ENCODE assay signal across 7 cellular contexts in genomic region chr12:68489273-68489672, GRCh38.
"Had no signal": no experiment of that assay in that cellular context is flagged by ENCODE, and none has a peak within 500 bp of the region (broad histone marks: within the 10 kb centered on the region; RNA-seq: fewer than 3 reads in every experiment).

No MANE protein-coding gene starts in this region.

- FAIRE-seq: G401.6, GM12878, GM12892, GM18507, GM19239 had no signal

- ATAC-seq: GM12878 had no signal

- H3K4me3 ChIP-seq: GM12878 had no signal

- DNase-seq: GDM1, GF-D8 had no signal
